1 cellular context compared by ENCODE assay signal in the genomic region with DNA sequence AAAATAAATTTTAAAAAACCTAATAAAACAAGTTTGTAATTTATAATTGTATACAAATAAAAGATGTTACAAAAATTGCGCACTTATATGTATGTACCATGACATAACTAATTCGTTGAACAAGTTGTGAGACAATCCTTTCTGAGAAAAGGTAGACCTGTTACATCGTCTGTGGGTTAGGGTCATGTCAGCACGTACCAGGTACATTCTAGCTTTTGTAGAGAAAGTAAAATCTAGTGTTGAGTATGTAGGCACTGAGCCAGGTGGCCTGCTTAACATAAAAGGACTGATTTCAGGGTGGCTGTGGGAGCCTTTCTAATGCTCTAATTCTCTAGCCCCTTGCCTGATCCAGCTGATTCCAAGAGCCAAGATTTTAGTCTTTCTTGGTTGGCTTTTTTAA.
TF ChIP-seq lines count a peak whose summit lies in the region.

No MANE protein-coding gene starts in this region.

TF ChIP-seq in WTC11, 78 proteins besides CTCF, POLR2A, EP300 and RAD21 (continued from another document):
- TF ChIP-seq PRDM15 (CRISPR knock-in tag; IDR thresholded peaks at IDR 0.05) (no peak), ESRRA (CRISPR knock-in tag; IDR thresholded peaks at IDR 0.05; ENCODE audit: borderline replicate concordance) (no peak), FOXJ3 (CRISPR knock-in tag; IDR thresholded peaks at IDR 0.05; ENCODE audit: borderline replicate concordance) (no peak), ZNF138 (CRISPR knock-in tag; conservative IDR thresholded peaks at IDR 0.05) (no peak)
